In the genomic region with DNA sequence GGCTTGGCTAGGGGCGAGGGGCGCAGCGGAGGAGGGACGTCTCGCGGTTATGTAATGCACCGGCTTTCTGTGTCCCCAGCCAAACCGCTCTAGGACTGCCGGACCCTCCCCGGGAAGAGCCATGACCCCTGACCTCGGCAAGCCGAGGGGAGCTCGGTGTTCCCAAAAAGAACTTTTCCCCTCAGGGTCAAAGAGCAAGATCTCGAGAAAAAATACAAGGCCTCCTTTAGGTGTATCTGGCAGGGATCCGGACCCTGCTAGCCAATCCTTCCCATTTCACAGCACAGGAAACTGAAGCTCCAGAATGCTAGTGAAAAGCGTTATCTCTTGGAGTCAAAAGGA, we compare ENCODE assay signal across 10 cellular contexts. TPM values are rescaled to one million over a fixed set of nuclear protein-coding genes. Genes with fewer than 3 reads are reported as not detected.
A peak's percentile ranks its signal among the peaks of the same experiment; 100 is the strongest.
DNase-seq lines count a peak whose midpoint lies in the region; ATAC-seq, FAIRE-seq and TF ChIP-seq lines count a peak whose summit lies in the region.
"Had no signal": no experiment of that assay in that cellular context is flagged by ENCODE, and none has a peak within 500 bp of the region (broad histone marks: within the 10 kb centered on the region; RNA-seq: fewer than 3 reads in every experiment).

No MANE protein-coding gene starts in this region.

- ATAC-seq in T-cell (replicated peaks in 1 of 4) (no peak), lower lobe of right lung (no peak), thoracic aorta (ENCODE audit: insufficient number of reproducible peaks, low FRiP score, low read depth) (no peak), GM18867 (IDR thresholded peaks at IDR 0.05; ENCODE audit: unreplicated experiment) (no peak)
- no peak for ATAC-seq in CD8-positive, alpha-beta T cell
- ATAC-seq: natural killer cell had no signal

- intact Hi-C loops in endothelial cell of umbilical vein (cut with micrococcal nuclease) (no loop called here), lower lobe of right lung (cut with DNase I) (no loop called here)
- intact Hi-C loops in CD8-positive, alpha-beta T cell (cut with DNase I, micrococcal nuclease), result no loop called here

- no peaks in the 10 kb centered on the region for H3K9me3 Mint-ChIP-seq in T-cell
- no peaks in the 10 kb centered on the region for H3K9me3 Mint-ChIP-seq in CD8-positive, alpha-beta T cell
- H3K9me3 Mint-ChIP-seq: activated naive CD8-positive, alpha-beta T cell treated with anti-CD3 and anti-CD28 coated beads, Interleukin-2, amount 10 ng/mL, durations not matched to agents 7 days and 5 days; natural killer cell had no signal

- no peaks in the 10 kb centered on the region for H3K79me2 ChIP-seq in endothelial cell of umbilical vein (ENCODE audit: control insufficient read depth, insufficient read depth, low read length)

- TF ChIP-seq CTCF in endothelial cell of umbilical vein (IDR thresholded peaks at IDR 0.05; ENCODE audit: extremely low read depth in 1 of 2, insufficient read depth in 1 of 2, low read depth in 1 of 2, low read length in 2 of 2) (no peak), lower lobe of right lung (IDR thresholded peaks at IDR 0.05) (no peak), thoracic aorta (IDR thresholded peaks at IDR 0.05) (no peak)
- TF ChIP-seq CTCF in CD8-positive, alpha-beta T cell (IDR thresholded peaks at IDR 0.05), result no peak

- no peak for DNase-seq in T-cell
- DNase-seq in endothelial cell of umbilical vein (ENCODE audit: low read depth, low spot score), result no peak
- DNase-seq in lower lobe of right lung, result no peak
- no peak for DNase-seq in thoracic aorta (ENCODE audit: low spot score)
- no peak for DNase-seq in stimulated activated CD4-positive, alpha-beta T cell treated with anti-CD3 and anti-CD28 coated beads, Interleukin-12 subunit alpha, Interleukin-12 subunit beta, amount 100 ng/mL, for 4 hours
- DNase-seq in CD8-positive, alpha-beta T cell, result no peak
- DNase-seq: natural killer cell, PC-9 had no signal

- no peak overlapping the region for H3K27ac ChIP-seq in endothelial cell of umbilical vein (ENCODE audit: insufficient read depth, low read depth, low read length)
- H3K27ac ChIP-seq in lower lobe of right lung, result no peak overlapping the region
- H3K27ac ChIP-seq in thoracic aorta, result no peak overlapping the region
- no peak overlapping the region for H3K27ac ChIP-seq in CD8-positive, alpha-beta T cell (ENCODE audit: low read depth, low read length)
- H3K27ac ChIP-seq: PC-9 had no signal

- BruUV-seq in endothelial cell of umbilical vein (replicated peaks; lab: Mats Ljungman, UMichigan), result no TSS peak

- FAIRE-seq in endothelial cell of umbilical vein (lab: Jason Lieb, UNC), result no peak

- H3K27me3 ChIP-seq in endothelial cell of umbilical vein (ENCODE audit: control insufficient read depth in 2 of 2, insufficient read depth in 2 of 2, low read length in 2 of 2) (peaks cover 33 to 63% of the 10 kb centered on the region in 2 experiments), lower lobe of right lung (ENCODE audit: low read depth) (peaks cover 57% of the 10 kb centered on the region), thoracic aorta (replicated peaks; ENCODE audit: insufficient read depth) (peaks cover 9% of the 10 kb centered on the region)
- H3K27me3 ChIP-seq in CD8-positive, alpha-beta T cell (ENCODE audit: insufficient read depth, low read length), result peaks cover 15% of the 10 kb centered on the region

- peaks cover 55 to 67% of the 10 kb centered on the region in 2 donors for H3K27me3 Mint-ChIP-seq in T-cell
- H3K27me3 Mint-ChIP-seq in CD8-positive, alpha-beta T cell (ENCODE audit: low read depth), result peaks cover 56% of the 10 kb centered on the region

- H3K9me3 ChIP-seq in endothelial cell of umbilical vein (replicated peaks; ENCODE audit: control insufficient read depth, insufficient read depth, low read length) (no peaks in the 10 kb centered on the region), lower lobe of right lung (no peaks in the 10 kb centered on the region), thoracic aorta (no peaks in the 10 kb centered on the region)
- H3K9me3 ChIP-seq in CD8-positive, alpha-beta T cell (ENCODE audit: low read length), result no peaks in the 10 kb centered on the region

- H3K36me3 Mint-ChIP-seq in T-cell, result no peaks in the 10 kb centered on the region
- no peaks in the 10 kb centered on the region for H3K36me3 Mint-ChIP-seq in CD8-positive, alpha-beta T cell
- H3K36me3 Mint-ChIP-seq: activated naive CD8-positive, alpha-beta T cell treated with anti-CD3 and anti-CD28 coated beads, Interleukin-2, amount 10 ng/mL, durations not matched to agents 7 days and 5 days; natural killer cell had no signal

- H2AFZ ChIP-seq in endothelial cell of umbilical vein (ENCODE audit: low read depth, low read length), result peak overlapping the region; percentile 35
- H2AFZ ChIP-seq: PC-9 had no signal

- TF ChIP-seq POLR2A in endothelial cell of umbilical vein (IDR thresholded peaks at IDR 0.05; ENCODE audit: low read depth, low read length), result no peak

- peak overlapping the region in 2 of 3 donors; percentile 25 to 26 for H3K4me3 Mint-ChIP-seq in T-cell
- no peak overlapping the region for H3K4me3 Mint-ChIP-seq in CD8-positive, alpha-beta T cell
- H3K4me3 Mint-ChIP-seq: activated naive CD8-positive, alpha-beta T cell treated with anti-CD3 and anti-CD28 coated beads, Interleukin-2, amount 10 ng/mL, durations not matched to agents 7 days and 5 days; natural killer cell had no signal

- dilution Hi-C loops in endothelial cell of umbilical vein (cut with MboI; ENCODE audit: extremely low pct_ligation_motif_present, low sequenced_read_pairs), result no loop called here

- no peak overlapping the region for H3K27ac Mint-ChIP-seq in T-cell
- no peak overlapping the region for H3K27ac Mint-ChIP-seq in CD8-positive, alpha-beta T cell
- H3K27ac Mint-ChIP-seq: activated naive CD8-positive, alpha-beta T cell treated with anti-CD3 and anti-CD28 coated beads, Interleukin-2, amount 10 ng/mL, durations not matched to agents 7 days and 5 days; natural killer cell had no signal

- peaks cover 3% of the 10 kb centered on the region for H3K4me1 ChIP-seq in endothelial cell of umbilical vein (ENCODE audit: control insufficient read depth, extremely low read depth, insufficient read depth, low read length)
- peaks cover 5% of the 10 kb centered on the region for H3K4me1 ChIP-seq in lower lobe of right lung
- H3K4me1 ChIP-seq in thoracic aorta (ENCODE audit: control insufficient read depth in 1 of 2, low read depth in 2 of 2), result peaks cover 12 to 13% of the 10 kb centered on the region in 2 donors
- no peaks in the 10 kb centered on the region for H3K4me1 ChIP-seq in CD8-positive, alpha-beta T cell (ENCODE audit: insufficient read depth, low read length)

- POLR2A ChIA-PET in T-cell (lab: Charles Lee), result no interaction called here
- POLR2A ChIA-PET in endothelial cell of umbilical vein (lab: Charles Lee), result no interaction called here
- POLR2A ChIA-PET in CD8-positive, alpha-beta T cell (lab: Charles Lee), result no interaction called here

- H3K36me3 ChIP-seq in endothelial cell of umbilical vein (ENCODE audit: control insufficient read depth in 2 of 2, extremely low read depth in 1 of 2, insufficient read depth in 2 of 2, low read length in 2 of 2) (no peaks in the 10 kb centered on the region), lower lobe of right lung (no peaks in the 10 kb centered on the region), thoracic aorta (no peaks in the 10 kb centered on the region)
- no peaks in the 10 kb centered on the region for H3K36me3 ChIP-seq in CD8-positive, alpha-beta T cell (ENCODE audit: insufficient read depth, low read length)

- H3K9ac ChIP-seq in endothelial cell of umbilical vein (replicated peaks; ENCODE audit: extremely low read depth, insufficient read depth, low read length), result no peak overlapping the region

- no peak overlapping the region for H3K4me3 ChIP-seq in endothelial cell of umbilical vein (replicated peaks in 1 of 3; ENCODE audit: insufficient read depth in 1 of 3, low read depth in 1 of 3, low read length in 3 of 3)
- H3K4me3 ChIP-seq in lower lobe of right lung, result peak overlapping the region; percentile 47
- H3K4me3 ChIP-seq in thoracic aorta, result peak overlapping the region; percentile 69
- H3K4me3 ChIP-seq in CD8-positive, alpha-beta T cell (ENCODE audit: low read depth, low read length), result no peak overlapping the region

- CTCF ChIA-PET in T-cell (lab: Charles Lee), result no interaction called here
- CTCF ChIA-PET in endothelial cell of umbilical vein (lab: Charles Lee), result interaction anchor here (0.9 to 1.4 kb wide), 4 partner anchors 15 to 112 kb away, joined by 3 to 5 read pairs (median 4); no protein-coding TSS in a partner anchor
- CTCF ChIA-PET in CD8-positive, alpha-beta T cell (lab: Charles Lee), result no interaction called here

- no peak overlapping the region for H3K4me2 ChIP-seq in endothelial cell of umbilical vein (ENCODE audit: insufficient read depth, low read length)

- no peaks in the 10 kb centered on the region for H4K20me1 ChIP-seq in endothelial cell of umbilical vein (replicated peaks; ENCODE audit: control insufficient read depth, extremely low read depth, insufficient read depth, low read length)

- H3K9me1 ChIP-seq in endothelial cell of umbilical vein (replicated peaks; ENCODE audit: control insufficient read depth, extremely low read depth, insufficient read depth, low read length), result no peaks in the 10 kb centered on the region

- peaks cover 5 to 15% (median 13%) of the 10 kb centered on the region in 3 donors for H3K4me1 Mint-ChIP-seq in T-cell
- peaks cover 13% of the 10 kb centered on the region for H3K4me1 Mint-ChIP-seq in CD8-positive, alpha-beta T cell (ENCODE audit: low read depth)

TF ChIP-seq in endothelial cell of umbilical vein, 7 proteins besides CTCF, POLR2A, EP300 and RAD21 (continues in another document):
- TF ChIP-seq, protein P1, sequence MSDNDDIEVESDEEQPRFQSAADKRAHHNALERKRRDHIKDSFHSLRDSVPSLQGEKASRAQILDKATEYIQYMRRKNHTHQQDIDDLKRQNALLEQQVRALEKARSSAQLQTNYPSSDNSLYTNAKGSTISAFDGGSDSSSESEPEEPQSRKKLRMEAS (IDR thresholded peaks at IDR 0.05; ENCODE audit: insufficient read depth, insufficient read length), result no peak
- no peak for TF ChIP-seq GATA2 (IDR thresholded peaks at IDR 0.05; ENCODE audit: insufficient read depth, insufficient read length, low read depth, low read length)
- TF ChIP-seq MYC (IDR thresholded peaks at IDR 0.05; ENCODE audit: low read depth, low read length), result no peak
- TF ChIP-seq FOS (IDR thresholded peaks at IDR 0.05; ENCODE audit: borderline replicate concordance, insufficient read depth, low read length), result no peak

RNA-seq across cellular contexts. Expression of gene SLC16A12, which starts 0.6 kb away (rescaled TPM):
- not detected for total RNA-seq in T-cell
- not detected in 2 replicates for total RNA-seq in endothelial cell of umbilical vein
- polyA plus RNA-seq in endothelial cell of umbilical vein, result not detected in 2 replicates
- not detected in 2 replicates for polyA plus RNA-seq in endothelial cell of umbilical vein (2011; cell fraction: cytosol; rRNA removed)
- polyA plus RNA-seq in endothelial cell of umbilical vein (2011; cell fraction: nucleus; rRNA removed), result not detected in 2 replicates
- polyA plus RNA-seq in endothelial cell of umbilical vein (2012), result not detected in 2 replicates
- not detected in 2 replicates for polyA minus RNA-seq in endothelial cell of umbilical vein
- not detected for polyA minus RNA-seq in endothelial cell of umbilical vein (2011; cell fraction: cytosol; rRNA and poly(A)+ RNA removed)
- not detected in 2 replicates for polyA minus RNA-seq in endothelial cell of umbilical vein (2011; cell fraction: nucleus; rRNA and poly(A)+ RNA removed)
- total RNA-seq in lower lobe of right lung, result 1.0 TPM
- total RNA-seq in thoracic aorta, result 1 to 10 TPM; 1.2 to 1.5 TPM
- not detected for total RNA-seq in CD8-positive, alpha-beta T cell
- total RNA-seq: activated naive CD8-positive, alpha-beta T cell treated with anti-CD3 and anti-CD28 coated beads, Interleukin-2, amount 10 ng/mL, durations not matched to agents 7 days and 5 days; natural killer cell had no signal

Comparison
In these comparisons a context has a peak if more than half of its experiments do, and no peak if none do; other contexts are left out.
1. H3K4me3 ChIP-seq: peak in lower lobe of right lung (single experiment) and thoracic aorta (single experiment); none in endothelial cell of umbilical vein (0 of 3) and CD8-positive, alpha-beta T cell (single experiment).